ENCODE assay signal across 25 cellular contexts in the genomic region with DNA sequence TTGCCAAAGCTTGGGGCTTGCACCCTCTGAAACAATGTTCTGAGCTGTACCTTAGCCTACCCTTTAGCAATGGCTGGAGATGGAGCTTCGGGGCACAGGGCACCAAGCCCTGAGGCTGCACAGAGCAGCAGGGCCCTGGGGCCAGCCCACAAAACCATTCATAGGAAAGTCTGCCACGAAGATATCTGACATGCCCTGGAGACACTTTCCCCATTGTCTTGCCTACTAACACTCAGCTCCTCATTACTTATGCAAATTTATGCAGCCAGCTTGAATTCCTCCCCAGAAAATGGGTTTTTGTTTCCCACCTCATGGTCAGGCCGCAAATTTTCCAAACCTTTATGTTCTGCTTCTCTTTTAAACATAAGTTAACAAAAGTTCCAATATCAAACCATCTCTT.
A peak's percentile ranks its signal among the peaks of the same experiment; 100 is the strongest.
DNase-seq lines count a peak whose midpoint lies in the region; ATAC-seq and TF ChIP-seq lines count a peak whose summit lies in the region.
"Had no signal": no experiment of that assay in that cellular context is flagged by ENCODE, and none has a peak within 500 bp of the region (broad histone marks: within the 10 kb centered on the region; RNA-seq: fewer than 3 reads in every experiment).

No MANE protein-coding gene starts in this region.

- 93% methylated on average over 3 of the region's 3 CpGs for WGBS in esophagus muscularis mucosa

- no peaks in the 10 kb centered on the region for H3K36me3 ChIP-seq in GM23338 (ENCODE audit: insufficient read depth)
- peaks cover 2% of the 10 kb centered on the region for H3K36me3 ChIP-seq in NT2/D1 (ENCODE audit: insufficient read depth, insufficient read length, low read length)
- H3K36me3 ChIP-seq in esophagus muscularis mucosa: no peaks in the 10 kb centered on the region
- H3K36me3 ChIP-seq: BLaER1 treated with 17β-estradiol and CSF1 and Interleukin-3, amounts not matched to agents 10 nM and 100 nM; SJCRH30 had no signal

- peaks cover 16% of the 10 kb centered on the region for H3K9me3 Mint-ChIP-seq in GM23338

- H3K27me3 ChIP-seq in GM23338 (ENCODE audit: insufficient read depth) (no peaks in the 10 kb centered on the region), NT2/D1 (ENCODE audit: insufficient read depth, insufficient read length) (no peaks in the 10 kb centered on the region), esophagus muscularis mucosa (no peaks in the 10 kb centered on the region)
- H3K27me3 ChIP-seq: BLaER1 treated with 17β-estradiol and CSF1 and Interleukin-3, amounts not matched to agents 10 nM and 100 nM; SJCRH30 had no signal

- TF ChIP-seq EP300 in esophagus muscularis mucosa (IDR thresholded peaks at IDR 0.05): no peak

- intact Hi-C loops in esophagus muscularis mucosa (cut with DNase I): no loop called here

- TF ChIP-seq POLR2A in esophagus muscularis mucosa (IDR thresholded peaks at IDR 0.05; ENCODE audit: low read depth): no peak

- H3K4me1 ChIP-seq in GM23338 (ENCODE audit: insufficient read depth): peaks cover 10% of the 10 kb centered on the region; the same call in 1 of the 2 replicates
- no peaks in the 10 kb centered on the region for H3K4me1 ChIP-seq in NT2/D1 (ENCODE audit: insufficient read depth, insufficient read length)
- no peaks in the 10 kb centered on the region for H3K4me1 ChIP-seq in esophagus muscularis mucosa
- H3K4me1 ChIP-seq: BLaER1 treated with 17β-estradiol and CSF1 and Interleukin-3, amounts not matched to agents 10 nM and 100 nM; SJCRH30 had no signal

- no peak for TF ChIP-seq CTCF in GM23338 (conservative IDR thresholded peaks at IDR 0.05; ENCODE audit: low read depth in 2 of 2)
- TF ChIP-seq CTCF in esophagus muscularis mucosa (IDR thresholded peaks at IDR 0.05): no peak

- no peak overlapping the region for H3K27ac Mint-ChIP-seq in GM23338
- H3K27ac Mint-ChIP-seq: CD4-positive, alpha-beta T cell had no signal

- H3K4me2 ChIP-seq in GM23338: no peak overlapping the region
- H3K4me2 ChIP-seq: BLaER1 treated with 17β-estradiol and CSF1 and Interleukin-3, amounts not matched to agents 10 nM and 100 nM; PC-9 had no signal

- peaks cover 12% of the 10 kb centered on the region; the same call in 1 of the 2 replicates for H3K9me3 ChIP-seq in NT2/D1 (ENCODE audit: insufficient read depth, low read length)
- H3K9me3 ChIP-seq in esophagus muscularis mucosa: peaks cover 0 to 17% (median 8%) of the 10 kb centered on the region in 4 donors
- H3K9me3 ChIP-seq: SJCRH30 had no signal

- no peak overlapping the region for H3K4me3 ChIP-seq in GM23338
- H3K4me3 ChIP-seq in NT2/D1 (ENCODE audit: insufficient read length, low read depth): no peak overlapping the region
- H3K4me3 ChIP-seq in esophagus muscularis mucosa: no peak overlapping the region
- H3K4me3 ChIP-seq: BLaER1 treated with 17β-estradiol and CSF1 and Interleukin-3, amounts not matched to agents 10 nM and 100 nM; PC-9; SJCRH30 had no signal

- no peaks in the 10 kb centered on the region for H3K9me2 ChIP-seq in GM23338 (ENCODE audit: insufficient read depth)

- H3K4me1 Mint-ChIP-seq in GM23338: peaks cover 17% of the 10 kb centered on the region

- peaks cover 17% of the 10 kb centered on the region; the same call in 2 of the 3 replicates for H3K36me3 Mint-ChIP-seq in GM23338 (ENCODE audit: low read depth)

- no peak overlapping the region for H3K4me3 Mint-ChIP-seq in GM23338
- H3K4me3 Mint-ChIP-seq: CD4-positive, alpha-beta T cell had no signal

- no peaks in the 10 kb centered on the region for H3F3A ChIP-seq in GM23338 (replicated peaks; ENCODE audit: low read depth)

- H2AFZ ChIP-seq in GM23338: no peak overlapping the region
- H2AFZ ChIP-seq: PC-9 had no signal

- no peak overlapping the region for H3K27ac ChIP-seq in GM23338 (ENCODE audit: low read depth)
- H3K27ac ChIP-seq in esophagus muscularis mucosa (replicated peaks in 1 of 4): no peak overlapping the region
- H3K27ac ChIP-seq: BLaER1 treated with 17β-estradiol and CSF1 and Interleukin-3, amounts not matched to agents 10 nM and 100 nM; PC-9; SJCRH30 had no signal

- ATAC-seq in GM23338 (peak; percentile 50; the same call in 2 of the 3 replicates), HG02840 (IDR thresholded peaks at IDR 0.05; ENCODE audit: low FRiP score, unreplicated experiment) (no peak)
- ATAC-seq: HCT116, Right ventricle myocardium inferior had no signal

- DNase-seq in GM23338 (ENCODE audit: low spot score): peak; percentile 32
- DNase-seq in NT2/D1 (ENCODE audit: low read depth, low spot score): peak; percentile 1
- peak; percentile 2 for DNase-seq in globus pallidus (ENCODE audit: low spot score)
- DNase-seq in pons (ENCODE audit: low spot score): peak; percentile 17
- no peak for DNase-seq in esophagus muscularis mucosa (ENCODE audit: extremely low spot score)
- no peak for DNase-seq in activated CD4-positive, alpha-beta T cell treated with anti-CD3 and anti-CD28 coated beads for 48 hours
- DNase-seq: AML-193; CD4-positive, alpha-beta T cell; COR-L47; GDM1; GOT3; IMR-90; KG1; MM.1S; NCI-H2029 treated with DMSO at 0.1 percent for 48 hours; NCI-H446 treated with DMSO at 0.1 percent for 48 hours; NCI-H526; NCI-H82; NK-92 treated with Interleukin-12 subunit alpha and Interleukin-12 subunit beta, amount 100 ng/mL, for 24 hours; PC-9; SJCRH30 had no signal

- H4K20me1 ChIP-seq in GM23338 (replicated peaks; ENCODE audit: insufficient read depth): no peaks in the 10 kb centered on the region
- H4K20me1 ChIP-seq: BLaER1 treated with 17β-estradiol and CSF1 and Interleukin-3, amounts not matched to agents 10 nM and 100 nM had no signal

- peaks cover 1% of the 10 kb centered on the region for H3K27me3 Mint-ChIP-seq in GM23338 (ENCODE audit: insufficient read depth, low read depth, poor library complexity)
- H3K27me3 Mint-ChIP-seq: CD4-positive, alpha-beta T cell had no signal

- no peaks in the 10 kb centered on the region for H3K79me2 ChIP-seq in GM23338 (replicated peaks; ENCODE audit: insufficient read depth)

- H3K9ac ChIP-seq in NT2/D1 (ENCODE audit: insufficient read length, low read depth): no peak overlapping the region
- H3K9ac ChIP-seq: BLaER1 treated with 17β-estradiol and CSF1 and Interleukin-3, amounts not matched to agents 10 nM and 100 nM had no signal

TF ChIP-seq in GM23338, 12 proteins besides CTCF, POLR2A, EP300 and RAD21 (continues in another document):
- TF ChIP-seq, protein P1, sequence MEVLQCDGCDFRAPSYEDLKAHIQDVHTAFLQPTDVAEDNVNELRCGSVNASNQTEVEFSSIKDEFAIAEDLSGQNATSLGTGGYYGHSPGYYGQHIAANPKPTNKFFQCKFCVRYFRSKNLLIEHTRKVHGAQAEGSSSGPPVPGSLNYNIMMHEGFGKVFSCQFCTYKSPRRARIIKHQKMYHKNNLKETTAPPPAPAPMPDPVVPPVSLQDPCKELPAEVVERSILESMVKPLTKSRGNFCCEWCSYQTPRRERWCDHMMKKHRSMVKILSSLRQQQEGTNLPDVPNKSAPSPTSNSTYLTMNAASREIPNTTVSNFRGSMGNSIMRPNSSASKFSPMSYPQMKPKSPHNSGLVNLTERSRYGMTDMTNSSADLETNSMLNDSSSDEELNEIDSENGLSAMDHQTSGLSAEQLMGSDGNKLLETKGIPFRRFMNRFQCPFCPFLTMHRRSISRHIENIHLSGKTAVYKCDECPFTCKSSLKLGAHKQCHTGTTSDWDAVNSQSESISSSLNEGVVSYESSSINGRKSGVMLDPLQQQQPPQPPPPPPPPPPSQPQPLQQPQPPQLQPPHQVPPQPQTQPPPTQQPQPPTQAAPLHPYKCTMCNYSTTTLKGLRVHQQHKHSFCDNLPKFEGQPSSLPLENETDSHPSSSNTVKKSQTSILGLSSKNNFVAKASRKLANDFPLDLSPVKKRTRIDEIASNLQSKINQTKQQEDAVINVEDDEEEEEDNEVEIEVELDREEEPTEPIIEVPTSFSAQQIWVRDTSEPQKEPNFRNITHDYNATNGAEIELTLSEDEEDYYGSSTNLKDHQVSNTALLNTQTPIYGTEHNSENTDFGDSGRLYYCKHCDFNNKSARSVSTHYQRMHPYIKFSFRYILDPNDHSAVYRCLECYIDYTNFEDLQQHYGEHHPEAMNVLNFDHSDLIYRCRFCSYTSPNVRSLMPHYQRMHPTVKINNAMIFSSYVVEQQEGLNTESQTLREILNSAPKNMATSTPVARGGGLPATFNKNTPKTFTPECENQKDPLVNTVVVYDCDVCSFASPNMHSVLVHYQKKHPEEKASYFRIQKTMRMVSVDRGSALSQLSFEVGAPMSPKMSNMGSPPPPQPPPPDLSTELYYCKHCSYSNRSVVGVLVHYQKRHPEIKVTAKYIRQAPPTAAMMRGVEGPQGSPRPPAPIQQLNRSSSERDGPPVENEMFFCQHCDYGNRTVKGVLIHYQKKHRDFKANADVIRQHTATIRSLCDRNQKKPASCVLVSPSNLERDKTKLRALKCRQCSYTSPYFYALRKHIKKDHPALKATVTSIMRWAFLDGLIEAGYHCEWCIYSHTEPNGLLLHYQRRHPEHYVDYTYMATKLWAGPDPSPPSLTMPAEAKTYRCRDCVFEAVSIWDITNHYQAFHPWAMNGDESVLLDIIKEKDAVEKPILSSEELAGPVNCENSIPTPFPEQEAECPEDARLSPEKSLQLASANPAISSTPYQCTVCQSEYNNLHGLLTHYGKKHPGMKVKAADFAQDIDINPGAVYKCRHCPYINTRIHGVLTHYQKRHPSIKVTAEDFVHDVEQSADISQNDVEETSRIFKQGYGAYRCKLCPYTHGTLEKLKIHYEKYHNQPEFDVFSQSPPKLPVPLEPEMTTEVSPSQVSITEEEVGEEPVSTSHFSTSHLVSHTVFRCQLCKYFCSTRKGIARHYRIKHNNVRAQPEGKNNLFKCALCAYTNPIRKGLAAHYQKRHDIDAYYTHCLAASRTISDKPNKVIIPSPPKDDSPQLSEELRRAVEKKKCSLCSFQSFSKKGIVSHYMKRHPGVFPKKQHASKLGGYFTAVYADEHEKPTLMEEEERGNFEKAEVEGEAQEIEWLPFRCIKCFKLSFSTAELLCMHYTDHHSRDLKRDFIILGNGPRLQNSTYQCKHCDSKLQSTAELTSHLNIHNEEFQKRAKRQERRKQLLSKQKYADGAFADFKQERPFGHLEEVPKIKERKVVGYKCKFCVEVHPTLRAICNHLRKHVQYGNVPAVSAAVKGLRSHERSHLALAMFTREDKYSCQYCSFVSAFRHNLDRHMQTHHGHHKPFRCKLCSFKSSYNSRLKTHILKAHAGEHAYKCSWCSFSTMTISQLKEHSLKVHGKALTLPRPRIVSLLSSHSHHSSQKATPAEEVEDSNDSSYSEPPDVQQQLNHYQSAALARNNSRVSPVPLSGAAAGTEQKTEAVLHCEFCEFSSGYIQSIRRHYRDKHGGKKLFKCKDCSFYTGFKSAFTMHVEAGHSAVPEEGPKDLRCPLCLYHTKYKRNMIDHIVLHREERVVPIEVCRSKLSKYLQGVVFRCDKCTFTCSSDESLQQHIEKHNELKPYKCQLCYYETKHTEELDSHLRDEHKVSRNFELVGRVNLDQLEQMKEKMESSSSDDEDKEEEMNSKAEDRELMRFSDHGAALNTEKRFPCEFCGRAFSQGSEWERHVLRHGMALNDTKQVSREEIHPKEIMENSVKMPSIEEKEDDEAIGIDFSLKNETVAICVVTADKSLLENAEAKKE (CRISPR knock-in tag; IDR thresholded peaks at IDR 0.05): 0 out of 2 replicates have a peak, but pooled peaks have one; percentile 23

Comparison
In these comparisons a context has a peak if more than half of its experiments do, and no peak if none do; other contexts are left out.
1. DNase-seq: peak in GM23338 (single experiment), NT2/D1 (single experiment), globus pallidus (single experiment) and pons (single experiment); none in esophagus muscularis mucosa (single experiment) and activated CD4-positive, alpha-beta T cell treated with anti-CD3 and anti-CD28 coated beads for 48 hours (single experiment).